ENCODE assay signal across 8 cellular contexts in genomic region chr17:65099941-65100315, GRCh38. TPM values are rescaled to one million over a fixed set of nuclear protein-coding genes. Genes with fewer than 3 reads are reported as not detected.
DNase-seq lines count a peak whose midpoint lies in the region; ATAC-seq and TF ChIP-seq lines count a peak whose summit lies in the region.

No MANE protein-coding gene starts in this region.

- H3K4me3 ChIP-seq in BE2C (ENCODE audit: low read depth, low read length) (peak overlapping the region; percentile 69), adrenal gland (peak overlapping the region in 2 of 4 donors; percentile 56)

- no peaks in the 10 kb centered on the region for H3K36me3 ChIP-seq in BE2C
- no peaks in the 10 kb centered on the region for H3K36me3 ChIP-seq in adrenal gland (replicated peaks in 1 of 2)

- peak; percentile 29 for DNase-seq in BE2C
- peak; percentile 78 for DNase-seq in SK-MEL-5 (ENCODE audit: low read depth, low spot score)
- DNase-seq in adrenal gland, result peak in 5 of 7 donors; percentile 31 to 74 (median 50)
- DNase-seq in islet precursor cell, result peak; percentile 68
- DNase-seq in stimulated activated CD4-positive, alpha-beta T cell treated with anti-CD3 and anti-CD28 coated beads, Interleukin-2, amount 100 ng/mL, for 24 hours, result peak; percentile 84 to 87
- no peak for DNase-seq in DMS153 (lab: John Stamatoyannopoulos, UW)

- H3K27ac ChIP-seq in adrenal gland, result peak overlapping the region; percentile 35 to 76 (median 60)

- H3K27me3 ChIP-seq in BE2C (no peaks in the 10 kb centered on the region), adrenal gland (no peaks in the 10 kb centered on the region)

- 41 to 57% (median 47%) methylated on average over 5 of the region's 5 CpGs for WGBS in adrenal gland, 4 donors

- no peaks in the 10 kb centered on the region for H3K9me3 ChIP-seq in BE2C
- H3K9me3 ChIP-seq in adrenal gland (replicated peaks in 1 of 3), result no peaks in the 10 kb centered on the region

- intact Hi-C loops in adrenal gland (cut with DNase I), result loop anchor here (5.0 to 10.0 kb wide), 2 partner anchors 43 to 125 kb away; partner anchors contain the start of gene GNA13 (in 1 of the 2)

- TF ChIP-seq POLR2A in GM19099 (IDR thresholded peaks at IDR 0.05; ENCODE audit: extremely low read depth, insufficient read length, low read depth), result peak; percentile 47
- TF ChIP-seq POLR2A in adrenal gland (IDR thresholded peaks at IDR 0.05), result no peak

- in situ Hi-C loops in SK-MEL-5 (cut with HindIII; ENCODE audit: low pct_unique_long_range_greater_than_20kb, low sequenced_read_pairs), result no loop called here

- TF ChIP-seq CTCF in BE2C (IDR thresholded peaks at IDR 0.05; ENCODE audit: low read depth, low read length) (no peak), adrenal gland (IDR thresholded peaks at IDR 0.05) (no peak)

- H3K4me1 ChIP-seq in BE2C (peaks cover 3% of the 10 kb centered on the region), adrenal gland (replicated peaks in 1 of 2) (peaks cover 0 to 22% of the 10 kb centered on the region in 2 donors)

- peak; percentile 75 for ATAC-seq in HG03139 (IDR thresholded peaks at IDR 0.05; ENCODE audit: unreplicated experiment)

RNA-seq across cellular contexts. Expression of gene RGS9, which starts 37.2 kb away (rescaled TPM):
- polyA plus RNA-seq in BE2C (2012; ENCODE audit: insufficient read depth, insufficient read length, low read depth), result 16.9 TPM
- 0.71 and 1.7 TPM in 2 replicates for total RNA-seq in SK-MEL-5 (2014; rRNA removed; shearing (Covaris generic))
- polyA plus RNA-seq in SK-MEL-5 (2015; cell fraction: cytosol; rRNA removed), result 0.28 and 0.68 TPM in 2 replicates
- polyA plus RNA-seq in SK-MEL-5 (2015; cell fraction: nucleus; rRNA removed), result 1.5 TPM in 1 of 2 replicates, not detected in the other
- total RNA-seq in adrenal gland, result 10 to 100 TPM in 6 of 8 donors, 1 to 10 TPM in 2; 6.6 to 32.3 (median 23.7) TPM
- 10 to 100 TPM in 1 of 3 donors, 1 to 10 TPM in 2; 4.3 to 14.2 (median 6.3) TPM for polyA plus RNA-seq in adrenal gland

RNA-seq across cellular contexts. Expression of gene GNA13, which starts 43.4 kb away (rescaled TPM):
- polyA plus RNA-seq in BE2C (2012; ENCODE audit: insufficient read depth, insufficient read length, low read depth), result 53.2 TPM
- 130 and 134 TPM in 2 replicates for total RNA-seq in SK-MEL-5 (2014; rRNA removed; shearing (Covaris generic))
- polyA plus RNA-seq in SK-MEL-5 (2015; cell fraction: cytosol; rRNA removed), result 70.0 and 101 TPM in 2 replicates
- polyA plus RNA-seq in SK-MEL-5 (2015; cell fraction: nucleus; rRNA removed), result 65.2 and 66.8 TPM in 2 replicates
- total RNA-seq in adrenal gland, result 100 to 1,000 TPM in 1 of 8 donors, 10 to 100 TPM in 7; 38.7 to 102 (median 75.6) TPM
- 10 to 100 TPM; 12.0 to 42.2 (median 16.9) TPM for polyA plus RNA-seq in adrenal gland
